Comparison of ENCODE assay signal across 8 cellular contexts in the genomic region with DNA sequence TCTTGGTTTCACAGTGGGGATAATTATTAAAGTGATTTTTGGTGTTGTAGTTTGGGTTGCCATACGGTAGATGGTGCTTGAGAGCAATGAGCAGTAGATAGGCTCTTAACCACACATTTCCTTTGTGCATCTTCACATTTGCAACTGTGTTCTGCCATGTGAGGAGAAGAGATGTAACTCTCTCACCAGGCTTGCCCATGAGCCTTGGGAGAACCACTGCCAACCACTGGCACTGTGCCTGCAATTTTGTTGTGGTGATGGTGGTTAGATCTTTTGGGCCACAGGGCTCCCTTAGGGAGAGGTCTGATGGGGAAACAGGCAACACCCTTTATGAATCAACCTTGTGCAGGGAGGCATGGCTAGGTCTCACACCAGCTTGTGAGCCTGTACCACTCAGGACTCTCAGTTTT.
DNase-seq lines count a peak whose midpoint lies in the region; ATAC-seq lines count a peak whose summit lies in the region.

No MANE protein-coding gene starts in this region.

- DNase-seq in central memory CD4-positive, alpha-beta T cell, result peak; percentile 22
- no peak for DNase-seq in GF-D8 (lab: John Stamatoyannopoulos, UW)
- no peak for DNase-seq in hippocampal formation (lab: John Stamatoyannopoulos, UW)
- no peak for DNase-seq in islet precursor cell

- peaks cover 54% of the 10 kb centered on the region for H3K9me3 ChIP-seq in BLaER1

- H3K27ac ChIP-seq in BLaER1, result no peak overlapping the region

- no peak overlapping the region for H3K9ac ChIP-seq in BLaER1

- H3K36me3 ChIP-seq in BLaER1, result no peaks in the 10 kb centered on the region

- no peak overlapping the region for H3K4me3 ChIP-seq in BLaER1

- H4K20me1 ChIP-seq in BLaER1, result peaks cover 28% of the 10 kb centered on the region

- peaks cover 64% of the 10 kb centered on the region for H3K27me3 ChIP-seq in BLaER1

- H3K4me1 ChIP-seq in BLaER1, result peaks cover 13% of the 10 kb centered on the region

- peak overlapping the region; percentile 46 for H3K4me2 ChIP-seq in BLaER1

- ATAC-seq in GM18858 (IDR thresholded peaks at IDR 0.05; ENCODE audit: unreplicated experiment), result peak; percentile 74
- peak; percentile 74 for ATAC-seq in HG03432 (IDR thresholded peaks at IDR 0.05; ENCODE audit: unreplicated experiment)
- ATAC-seq in GM19395 (IDR thresholded peaks at IDR 0.05; ENCODE audit: unreplicated experiment), result no peak
